8 cellular contexts compared by ENCODE assay signal in the genomic region with DNA sequence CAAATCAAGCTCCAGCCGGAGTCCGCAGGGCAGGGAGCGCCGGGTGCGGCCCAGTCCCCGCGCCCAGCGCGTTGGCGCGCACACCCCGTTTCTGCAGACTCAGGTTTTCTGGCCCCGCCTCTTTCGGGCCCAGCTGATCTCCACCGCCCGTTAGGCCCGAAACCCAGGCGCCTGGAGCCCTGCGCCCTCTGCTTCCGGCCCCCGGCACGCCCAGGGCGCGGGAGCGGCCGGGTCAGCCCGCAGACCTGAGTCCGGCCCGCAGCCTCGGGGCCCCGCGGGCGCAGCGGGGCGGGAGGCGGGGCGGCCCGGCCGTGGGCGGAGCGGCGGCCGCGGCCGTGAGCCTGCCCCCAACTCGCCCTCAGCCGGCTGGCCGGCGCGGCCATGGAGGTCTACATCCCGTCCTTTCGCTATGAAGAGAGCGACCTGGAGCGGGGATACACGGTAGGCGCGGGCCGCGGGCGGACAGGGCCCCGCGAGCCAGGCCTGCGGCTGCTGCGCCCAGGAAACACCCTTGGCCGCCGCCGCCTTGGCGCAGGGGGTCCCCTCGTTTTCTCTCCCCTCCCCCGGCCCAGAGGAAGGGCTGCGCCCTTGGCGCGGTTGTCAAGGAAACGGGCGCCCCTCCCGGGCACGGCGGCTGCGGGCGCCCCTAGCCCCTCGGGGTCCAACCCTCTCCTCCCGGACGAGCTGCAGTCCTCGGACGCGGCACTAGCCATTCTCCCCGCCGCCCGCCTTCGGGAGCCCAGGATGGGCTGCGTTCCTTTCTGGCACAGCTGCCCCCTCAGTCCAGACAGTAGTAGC. TPM values are rescaled to one million over a fixed set of nuclear protein-coding genes. Genes with fewer than 3 reads are reported as not detected.
A peak's percentile ranks its signal among the peaks of the same experiment; 100 is the strongest.
DNase-seq lines count a peak whose midpoint lies in the region; ATAC-seq, FAIRE-seq and TF ChIP-seq lines count a peak whose summit lies in the region.

A gene with protein sequence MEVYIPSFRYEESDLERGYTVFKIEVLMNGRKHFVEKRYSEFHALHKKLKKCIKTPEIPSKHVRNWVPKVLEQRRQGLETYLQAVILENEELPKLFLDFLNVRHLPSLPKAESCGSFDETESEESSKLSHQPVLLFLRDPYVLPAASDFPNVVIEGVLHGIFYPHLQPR (plus strand): TSS at position 361 of the 798 bp plus-strand sequence. CDS start 21 bp downstream, at position 382.

- H3K27me3 Mint-ChIP-seq in neural crest cell (ENCODE audit: low read depth), result peaks cover 6% of the 10 kb centered on the region

- DNase-seq in DMS 273 treated with DMSO at 0.1 percent for 48 hours (lab: John Stamatoyannopoulos, UW) (peak; percentile 60), HTR-8/SVneo (ENCODE audit: insufficient read length, low spot score) (peak; percentile 69), RWPE2 (ENCODE audit: low spot score) (peak; percentile 76), foreskin melanocyte (peak; percentile 60), neural crest cell (ENCODE audit: low read depth, low spot score) (peak; percentile 62), stomach (peak; percentile 86)
- DNase-seq in activated gamma-delta T cell treated with anti-CD3 and anti-CD28 coated beads, Interleukin-2, amount 50 U/mL, for 16 hours (ENCODE audit: low read depth), result peak; percentile 47

- H3K9me3 ChIP-seq in RWPE2 (ENCODE audit: severe bottlenecking), result no peaks in the 10 kb centered on the region
- H3K9me3 ChIP-seq in stomach, result no peaks in the 10 kb centered on the region

- H3K9me3 Mint-ChIP-seq in neural crest cell, result no peaks in the 10 kb centered on the region

- intact Hi-C loops in stomach (cut with DNase I; ENCODE audit: low total_unique reads), result loop anchor here (10.0 kb wide), 1 partner anchor 71 kb away; a partner anchor contains a TSS

- peak within 1 kb of the TSS; percentile 89 for H3K4me3 Mint-ChIP-seq in neural crest cell

- H3K36me3 Mint-ChIP-seq in neural crest cell (ENCODE audit: low read depth), result peaks cover 3% of the 10 kb centered on the region

- H3K27me3 ChIP-seq in RWPE2 (ENCODE audit: insufficient read depth, poor library complexity, severe bottlenecking) (no peaks in the 10 kb centered on the region), stomach (no peaks in the 10 kb centered on the region)

- peak within 1 kb of the TSS; percentile 83 for H3K27ac Mint-ChIP-seq in neural crest cell (ENCODE audit: unreplicated experiment)

- TF ChIP-seq CTCF in RWPE2 (IDR thresholded peaks at IDR 0.05; ENCODE audit: poor library complexity, severe bottlenecking) (no peak), neural crest cell (conservative IDR thresholded peaks at IDR 0.05) (no peak), stomach (IDR thresholded peaks at IDR 0.05) (no peak)

- peak; percentile 42 for FAIRE-seq in HTR-8/SVneo (lab: Jason Lieb, UNC)

- H3K4me1 ChIP-seq in RWPE2 (ENCODE audit: insufficient read depth, poor library complexity, severe bottlenecking), result peaks cover 27% of the 10 kb centered on the region
- H3K4me1 ChIP-seq in stomach, result peaks cover 13 to 48% (median 27%) of the 10 kb centered on the region in 4 donors

- no peak for TF ChIP-seq POLR2A in stomach (IDR thresholded peaks at IDR 0.05)

- WGBS in stomach, 5 donors, result 0% methylated on average over 24 to 91 of the region's 91 CpGs

- TF ChIP-seq EP300 in stomach (IDR thresholded peaks at IDR 0.05), result no peak

- H3K27ac ChIP-seq in RWPE2 (ENCODE audit: poor library complexity, severe bottlenecking) (peak within 1 kb of the TSS; percentile 97), stomach (peak within 1 kb of the TSS; percentile 91 to 98 (median 95))

- H3K36me3 ChIP-seq in RWPE2 (ENCODE audit: low read depth) (peaks cover 3% of the 10 kb centered on the region), stomach (no peaks in the 10 kb centered on the region)

- peak; percentile 83 for ATAC-seq in GM21390 (IDR thresholded peaks at IDR 0.05; ENCODE audit: unreplicated experiment)
- ATAC-seq in RWPE2 (ENCODE audit: low read depth), result peak; percentile 66

- peaks cover 47% of the 10 kb centered on the region for H3K4me1 Mint-ChIP-seq in neural crest cell

- H3K4me3 ChIP-seq in RWPE2 (ENCODE audit: severe bottlenecking), result peak within 1 kb of the TSS; percentile 96
- peak within 1 kb of the TSS; percentile 73 to 98 (median 97) for H3K4me3 ChIP-seq in stomach

RNA-seq across cellular contexts. Expression of the gene that starts here (rescaled TPM):
- total RNA-seq in neural crest cell (19.3 and 19.7 TPM in 2 replicates), stomach (10 to 100 TPM in 4 of 5 donors, 1 to 10 TPM in 1; 1.2 to 38.5 (median 20.1) TPM)
- 10 to 100 TPM in 2 of 3 donors, 1 to 10 TPM in 1; 10.0 to 21.7 (median 19.9) TPM for polyA plus RNA-seq in stomach

Comparison
In these comparisons a context has a peak if more than half of its experiments do, and no peak if none do; other contexts are left out.
1. Peak in every context shown above with its lines: DNase-seq, ATAC-seq, H3K4me3 ChIP-seq and H3K27ac ChIP-seq.